In genomic region chr6:151365233-151365632, GRCh38 we compare ENCODE assay signal across 25 cellular contexts. TPM values are rescaled to one million over a fixed set of nuclear protein-coding genes. Genes with fewer than 3 reads are reported as not detected.
A peak's percentile ranks its signal among the peaks of the same experiment; 100 is the strongest.
DNase-seq lines count a peak whose midpoint lies in the region; ATAC-seq, FAIRE-seq and TF ChIP-seq lines count a peak whose summit lies in the region.
"Had no signal": no experiment of that assay in that cellular context is flagged by ENCODE, and none has a peak within 500 bp of the region (broad histone marks: within the 10 kb centered on the region; RNA-seq: fewer than 3 reads in every experiment).

No MANE protein-coding gene starts in this region.

- CTCF ChIA-PET in K562 (lab: Yijun Ruan, JAX; ENCODE audit: low intra/inter-chr PET ratio): no interaction called here

- no peak for FAIRE-seq in K562 (lab: Jason Lieb, UNC)
- FAIRE-seq: A204.1, G401.6, HepG2 had no signal

- H3K4me2 ChIP-seq in K562 (ENCODE audit: insufficient read depth, low read length): no peak overlapping the region
- H3K4me2 ChIP-seq: BLaER1, GM23338, PC-9 had no signal

- in situ Hi-C loops in K562 (cut with MboI): no loop called here

- TSS peak; percentile 33 for BruUV-seq in K562 (replicated peaks; lab: Mats Ljungman, UMichigan)

- H3K27me3 Mint-ChIP-seq in activated T-cell treated with anti-CD3 and anti-CD28 coated beads, Interleukin-2, amount 50 U/mL, for 24 hours: no peaks in the 10 kb centered on the region
- H3K27me3 Mint-ChIP-seq in activated T-cell treated with anti-CD3 and anti-CD28 coated beads, Interleukin-2, amount 50 U/mL, for 4 hours (ENCODE audit: low read depth): no peaks in the 10 kb centered on the region
- H3K27me3 Mint-ChIP-seq in mesothelial cell of epicardium (ENCODE audit: low read depth): no peaks in the 10 kb centered on the region
- H3K27me3 Mint-ChIP-seq: CD4-positive, CD25-positive, alpha-beta regulatory T cell had no signal

- H3K27ac Mint-ChIP-seq in activated T-cell treated with anti-CD3 and anti-CD28 coated beads, Interleukin-2, amount 50 U/mL, for 24 hours: peak overlapping the region; percentile 44
- peak overlapping the region; percentile 60 for H3K27ac Mint-ChIP-seq in mesothelial cell of epicardium
- H3K27ac Mint-ChIP-seq: GM23338 had no signal

- POLR2A ChIA-PET in K562 (lab: Yijun Ruan, JAX): no interaction called here

- no peak overlapping the region for H2AFZ ChIP-seq in K562 (ENCODE audit: low read depth, low read length)
- H2AFZ ChIP-seq: GM23338, PC-9 had no signal

- H3K9me1 ChIP-seq in K562 (ENCODE audit: control insufficient read depth, insufficient read depth, low read length): no peaks in the 10 kb centered on the region

- no peaks in the 10 kb centered on the region for H3K4me1 ChIP-seq in K562 (replicated peaks in 1 of 2; ENCODE audit: control insufficient read depth in 2 of 2, insufficient read depth in 2 of 2, low read length in 2 of 2)
- H3K4me1 ChIP-seq: BLaER1, SJCRH30 had no signal

- H3K27ac ChIP-seq in K562 (ENCODE audit: extremely low read depth, low read depth, low read length): no peak overlapping the region
- H3K27ac ChIP-seq: BLaER1, PC-9, SJCRH30 had no signal

- H3K27me3 ChIP-seq in K562 (ENCODE audit: control insufficient read depth in 2 of 2, insufficient read depth in 2 of 2, low read length in 2 of 2): no peaks in the 10 kb centered on the region
- H3K27me3 ChIP-seq: BLaER1, SJCRH30 had no signal

- H3K4me3 ChIP-seq in K562: no peak overlapping the region
- H3K4me3 ChIP-seq: BLaER1, GM23338, PC-9, SJCRH30 had no signal

- no peak for TF ChIP-seq RAD21 in K562 (CRISPR knock-in tag; conservative IDR thresholded peaks at IDR 0.05 in 1 of 2, IDR thresholded peaks at IDR 0.05 in 1 of 2)

- H3K4me3 Mint-ChIP-seq in activated T-cell treated with anti-CD3 and anti-CD28 coated beads, Interleukin-2, amount 50 U/mL, for 24 hours: no peak overlapping the region
- no peak overlapping the region for H3K4me3 Mint-ChIP-seq in activated T-cell treated with anti-CD3 and anti-CD28 coated beads, Interleukin-2, amount 50 U/mL, for 4 hours
- no peak overlapping the region for H3K4me3 Mint-ChIP-seq in mesothelial cell of epicardium
- H3K4me3 Mint-ChIP-seq: CD4-positive, CD25-positive, alpha-beta regulatory T cell; GM23338; H9 had no signal

- no peak for TF ChIP-seq EP300 in K562 (IDR thresholded peaks at IDR 0.05; ENCODE audit: low read length)

- peaks cover 87% of the 10 kb centered on the region for H3K36me3 Mint-ChIP-seq in activated T-cell treated with anti-CD3 and anti-CD28 coated beads, Interleukin-2, amount 50 U/mL, for 24 hours (ENCODE audit: low read depth)
- H3K36me3 Mint-ChIP-seq in activated T-cell treated with anti-CD3 and anti-CD28 coated beads, Interleukin-2, amount 50 U/mL, for 4 hours (ENCODE audit: insufficient read depth): peaks cover 35% of the 10 kb centered on the region
- peaks cover 25% of the 10 kb centered on the region for H3K36me3 Mint-ChIP-seq in mesothelial cell of epicardium

- 90% methylated on average over 6 of the region's 6 CpGs for WGBS in K562 (ENCODE audit: insufficient coverage, low coverage, missing lambda C conversion rate)

- peaks cover 45% of the 10 kb centered on the region for H3K36me3 ChIP-seq in K562 (ENCODE audit: control insufficient read depth, insufficient read depth, low read length)

- H3K79me2 ChIP-seq in K562 (ENCODE audit: control insufficient read depth, insufficient read depth, low read length): no peaks in the 10 kb centered on the region

- no peak for DNase-seq in activated T-cell treated with anti-CD3 and anti-CD28 coated beads, Interleukin-2, amount 50 U/mL, for 24 hours
- no peak for DNase-seq in activated T-cell treated with anti-CD3 and anti-CD28 coated beads, Interleukin-2, amount 50 U/mL, for 4 hours
- DNase-seq in K562 (ENCODE audit: extremely low read depth in 1 of 4, low spot score in 3 of 4) (no peak), mesothelial cell of epicardium (ENCODE audit: low spot score in 2 of 2, unreplicated experiment in 2 of 2) (peak in 1 of 2 experiments; percentile 19), MV-4-11 (lab: John Stamatoyannopoulos, UW) (no peak)
- DNase-seq: CD4-positive, CD25-positive, alpha-beta regulatory T cell; COR-L47; H9; Kasumi-1; NCI-H1105 treated with DMSO at 0.1 percent for 48 hours; NCI-H2029; NCI-H446; NCI-H524 treated with DMSO at 0.1 percent for 48 hours; NCI-H774; NK-92 treated with Interleukin-12 subunit alpha and Interleukin-12 subunit beta, amount 100 ng/mL, for 24 hours; PC-9; SJCRH30 had no signal

- H3K9me3 Mint-ChIP-seq in activated T-cell treated with anti-CD3 and anti-CD28 coated beads, Interleukin-2, amount 50 U/mL, for 24 hours: no peaks in the 10 kb centered on the region
- no peaks in the 10 kb centered on the region for H3K9me3 Mint-ChIP-seq in activated T-cell treated with anti-CD3 and anti-CD28 coated beads, Interleukin-2, amount 50 U/mL, for 4 hours
- H3K9me3 Mint-ChIP-seq in mesothelial cell of epicardium: no peaks in the 10 kb centered on the region
- H3K9me3 Mint-ChIP-seq: CD4-positive, CD25-positive, alpha-beta regulatory T cell; GM23338; H9 had no signal

- TF ChIP-seq CTCF in K562 (IDR thresholded peaks at IDR 0.05 in 2 of 3, conservative IDR thresholded peaks at IDR 0.05 in 1 of 3; ENCODE audit: insufficient read depth in 2 of 3, low read depth in 1 of 3, low read length in 3 of 3) (no peak), mesothelial cell of epicardium (IDR thresholded peaks at IDR 0.05; ENCODE audit: unreplicated experiment) (no peak)

- no peak for TF ChIP-seq POLR2A in K562 (conservative IDR thresholded peaks at IDR 0.05)

- intact Hi-C loops in K562 (cut with micrococcal nuclease): no loop called here

- ATAC-seq in activated T-cell treated with anti-CD3 and anti-CD28 coated beads, Interleukin-2, amount 50 U/mL, for 4 hours: no peak
- no peak for ATAC-seq in K562
- no peak for ATAC-seq in HG02870 (IDR thresholded peaks at IDR 0.05; ENCODE audit: unreplicated experiment)
- no peak for ATAC-seq in GM21825 (IDR thresholded peaks at IDR 0.05; ENCODE audit: unreplicated experiment)
- ATAC-seq: GM23338, HepG2, Right ventricle myocardium inferior had no signal

- H4K20me1 ChIP-seq in K562 (replicated peaks; ENCODE audit: control insufficient read depth, insufficient read depth, low read length): no peaks in the 10 kb centered on the region

- no peaks in the 10 kb centered on the region for H3K4me1 Mint-ChIP-seq in activated T-cell treated with anti-CD3 and anti-CD28 coated beads, Interleukin-2, amount 50 U/mL, for 24 hours (ENCODE audit: low read depth)
- H3K4me1 Mint-ChIP-seq in activated T-cell treated with anti-CD3 and anti-CD28 coated beads, Interleukin-2, amount 50 U/mL, for 4 hours (ENCODE audit: low read depth): no peaks in the 10 kb centered on the region
- H3K4me1 Mint-ChIP-seq in mesothelial cell of epicardium: peaks cover 14% of the 10 kb centered on the region

- H3K9me3 ChIP-seq in K562 (replicated peaks; ENCODE audit: control insufficient read depth, insufficient read depth, low read depth, low read length): no peaks in the 10 kb centered on the region
- H3K9me3 ChIP-seq: BLaER1, SJCRH30 had no signal

- H3K9ac ChIP-seq in K562 (ENCODE audit: insufficient read depth in 1 of 2, low read depth in 2 of 2, low read length in 2 of 2): no peak overlapping the region
- H3K9ac ChIP-seq: BLaER1 had no signal

TF ChIP-seq in K562, 482 proteins besides CTCF, POLR2A, EP300 and RAD21 (continues in another document):
- TF ChIP-seq NR3C1 (CRISPR knock-in tag; IDR thresholded peaks at IDR 0.05) (no peak), KDM5B (IDR thresholded peaks at IDR 0.05; ENCODE audit: insufficient replicate concordance, low read depth, low read length) (no peak), ETS1 (conservative IDR thresholded peaks at IDR 0.05; ENCODE audit: control insufficient read depth, low read depth, low read length) (no peak), WHSC1 (IDR thresholded peaks at IDR 0.05; ENCODE audit: low read length) (no peak), ZNF134 (CRISPR knock-in tag; conservative IDR thresholded peaks at IDR 0.05) (no peak), FOXJ2 (tag; IDR thresholded peaks at IDR 0.05) (no peak), RFX7 (CRISPR knock-in tag; IDR thresholded peaks at IDR 0.05) (no peak), TAF7 (tag; IDR thresholded peaks at IDR 0.05) (no peak), ZC3H4 (CRISPR knock-in tag; IDR thresholded peaks at IDR 0.05; ENCODE audit: borderline replicate concordance) (no peak), CEBPG (CRISPR knock-in tag; IDR thresholded peaks at IDR 0.05) (no peak), CEBPG (tag; conservative IDR thresholded peaks at IDR 0.05 in 1 of 2, IDR thresholded peaks at IDR 0.05 in 1 of 2) (no peak)

RNA-seq across cellular contexts. Expression of gene ZBTB2, which starts 26.1 kb away (rescaled TPM):
- total RNA-seq in activated T-cell treated with anti-CD3 and anti-CD28 coated beads, Interleukin-2, amount 50 U/mL, for 4 hours: 10 to 100 TPM; 18.5 to 21.7 (median 19.5) TPM
- 5.8 and 7.3 TPM in 2 replicates for total RNA-seq in K562 (2011; cell fraction: chromatin; rRNA removed; ENCODE audit: low replicate concordance)
- 2.9 and 3.5 TPM in 2 replicates for total RNA-seq in K562 (2011; cell fraction: nucleolus; rRNA removed)
- 4.9 and 6.0 TPM in 2 replicates for total RNA-seq in K562 (2011; cell fraction: nucleoplasm; rRNA removed)
- total RNA-seq in K562 (2014; rRNA removed) (13.3 and 17.3 TPM in 2 replicates), K562 (2014; rRNA removed; fragmentation: Illumina TruSeq; extraction: Trizol) (17.0 and 18.9 TPM in 2 replicates), K562 (2015; rRNA removed; fragmentation: Illumina TruSeq; extraction: Trizol) (21.8 and 23.3 TPM in 2 replicates), K562 (2021) (15.2 and 16.4 TPM in 2 replicates), mesothelial cell of epicardium (15.2 to 16.1 TPM (median 15.8 TPM) in 3 replicates)
- polyA plus RNA-seq in K562 (2011; rRNA removed) (12.7 and 17.2 TPM in 2 replicates), K562 (2014; fragmentation: Illumina TruSeq; extraction: Trizol) (20.8 and 26.2 TPM in 2 replicates), K562 (2014; fragmentation: Nextera tagmentation; extraction: Ambion mirVana) (1 to 10 TPM; 5.1 to 6.0 TPM), K562 (2014; rRNA removed) (14.5 and 18.1 TPM in 2 replicates)
- polyA plus RNA-seq in K562 (2011; cell fraction: cytosol; rRNA removed): 12.9 and 17.2 TPM in 2 replicates
- polyA plus RNA-seq in K562 (2011; cell fraction: nucleus; rRNA removed): 6.1 and 6.8 TPM in 2 replicates
- polyA plus RNA-seq in K562 (2012): 12.4 and 14.8 TPM in 2 replicates
- 18.4 and 28.1 TPM in 2 replicates for polyA minus RNA-seq in K562 (2011; rRNA and poly(A)+ RNA removed)
- polyA minus RNA-seq in K562 (2011; cell fraction: cytosol; rRNA and poly(A)+ RNA removed): 5.6 and 9.1 TPM in 2 replicates
- 2.6 and 3.8 TPM in 2 replicates for polyA minus RNA-seq in K562 (2011; cell fraction: nucleus; rRNA and poly(A)+ RNA removed)
